ENCODE assay signal across 20 cellular contexts in the genomic region with DNA sequence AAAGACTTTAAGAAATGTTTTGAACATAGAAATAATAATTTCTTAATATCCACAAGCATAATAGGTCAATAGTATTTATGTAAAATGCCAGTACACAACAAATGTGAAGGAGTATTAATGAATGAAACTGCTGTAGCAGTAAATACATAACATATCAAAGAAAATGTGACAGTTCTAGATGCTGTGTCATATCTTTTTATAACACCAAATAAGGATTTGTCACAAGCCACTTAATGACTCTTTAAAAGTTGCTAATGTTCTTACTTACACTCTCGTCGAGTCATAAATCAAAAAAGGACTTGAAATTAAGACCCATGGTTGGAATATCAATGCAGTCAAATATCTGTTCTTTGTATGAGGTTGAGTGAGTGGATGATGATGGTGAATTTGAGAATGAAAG.
DNase-seq lines count a peak whose midpoint lies in the region; ATAC-seq, FAIRE-seq and TF ChIP-seq lines count a peak whose summit lies in the region.
"Had no signal": no experiment of that assay in that cellular context is flagged by ENCODE, and none has a peak within 500 bp of the region (broad histone marks: within the 10 kb centered on the region; RNA-seq: fewer than 3 reads in every experiment).

No MANE protein-coding gene starts in this region.

- H3K9me2 ChIP-seq in neural cell (ENCODE audit: insufficient read depth, low read length) = no peaks in the 10 kb centered on the region

- H3K36me3 ChIP-seq in cardiac muscle cell (no peaks in the 10 kb centered on the region), heart right ventricle (no peaks in the 10 kb centered on the region), neural cell (ENCODE audit: insufficient read depth, low read length) (no peaks in the 10 kb centered on the region)
- H3K36me3 ChIP-seq: BE2C had no signal

- FAIRE-seq in GM12891 (lab: Jason Lieb, UNC) = peak; percentile 47
- FAIRE-seq: A204.1, D721Med, G401.6, GM12892, GM18507, H54 had no signal

- peaks cover 9% of the 10 kb centered on the region for H3K79me2 ChIP-seq in neural cell (replicated peaks; ENCODE audit: insufficient read depth, low read length)

- CTCF ChIA-PET in CD4-positive, alpha-beta T cell (lab: Charles Lee) = interaction anchor here (0.9 to 2.8 kb wide), 9 partner anchors 16 to 156 kb away, joined by 3 to 13 read pairs (median 3); no protein-coding TSS in a partner anchor

- no peak overlapping the region for H3K4me3 Mint-ChIP-seq in CD4-positive, alpha-beta T cell
- H3K4me3 Mint-ChIP-seq: CD4-positive, CD25-positive, alpha-beta regulatory T cell; GM23338 had no signal

- H3F3A ChIP-seq in neural cell (ENCODE audit: insufficient read depth, low read length, poor library complexity, severe bottlenecking) = peaks cover 4% of the 10 kb centered on the region

- TF ChIP-seq RAD21 in neural cell (conservative IDR thresholded peaks at IDR 0.05) = no peak

- no peaks in the 10 kb centered on the region for H3K27me3 Mint-ChIP-seq in CD4-positive, alpha-beta T cell
- H3K27me3 Mint-ChIP-seq: CD4-positive, CD25-positive, alpha-beta regulatory T cell had no signal

- no peak overlapping the region for H2AFZ ChIP-seq in neural cell (ENCODE audit: low read depth, low read length)
- H2AFZ ChIP-seq: GM23338 had no signal

- H3K4me3 ChIP-seq in cardiac muscle cell (no peak overlapping the region), heart right ventricle (no peak overlapping the region), neural cell (ENCODE audit: low read length) (peak overlapping the region; percentile 12)
- H3K4me3 ChIP-seq: GM23338 had no signal

- ATAC-seq in heart right ventricle (no peak), left colon (no peak)
- ATAC-seq in CD4-positive, alpha-beta T cell (ENCODE audit: poor library complexity) = no peak
- ATAC-seq: GM23338 had no signal

- no peak overlapping the region for H3K4me2 ChIP-seq in neural cell (ENCODE audit: low read length)
- H3K4me2 ChIP-seq: GM23338 had no signal

- H3K27ac Mint-ChIP-seq in CD4-positive, alpha-beta T cell = peak overlapping the region; percentile 68
- H3K27ac Mint-ChIP-seq: GM23338 had no signal

- POLR2A ChIA-PET in CD4-positive, alpha-beta T cell (lab: Charles Lee) = interaction anchor here (0.7 to 7.9 kb wide), 15 partner anchors 22 to 155 kb away, joined by 3 to 96 read pairs (median 5); no protein-coding TSS in a partner anchor

- peak overlapping the region; percentile 93 for H3K27ac ChIP-seq in cardiac muscle cell
- peak overlapping the region in 5 of 10 donors; percentile 65 to 76 (median 70) for H3K27ac ChIP-seq in heart right ventricle
- H3K27ac ChIP-seq in CD4-positive, alpha-beta T cell (ENCODE audit: low read depth, low read length) = no peak overlapping the region
- peak overlapping the region; percentile 80 for H3K27ac ChIP-seq in neural cell (ENCODE audit: low read length)
- H3K27ac ChIP-seq: HL-60 had no signal

- DNase-seq in cardiac muscle cell (ENCODE audit: low read depth in 1 of 2, low spot score in 1 of 2) (no peak), heart right ventricle (no peak), GM12891 (ENCODE audit: insufficient read length, low spot score) (no peak), left colon (no peak)
- DNase-seq in CD4-positive, alpha-beta T cell = no peak
- DNase-seq: ACHN; BE2C; C1 segment of cervical spinal cord; Caco-2; CD4-positive, CD25-positive, alpha-beta regulatory T cell; HCEC 1CT had no signal

- TF ChIP-seq POLR2A in GM12891 (IDR thresholded peaks at IDR 0.05; ENCODE audit: low read depth, low read length) = no peak

- no peaks in the 10 kb centered on the region for H3K9me3 Mint-ChIP-seq in CD4-positive, alpha-beta T cell
- H3K9me3 Mint-ChIP-seq: CD4-positive, CD25-positive, alpha-beta regulatory T cell had no signal

- H3K9me3 ChIP-seq in cardiac muscle cell (ENCODE audit: low read depth) (no peaks in the 10 kb centered on the region), heart right ventricle (peaks cover 0 to 8% (median 0%) of the 10 kb centered on the region in 11 donors), neural cell (ENCODE audit: low read length) (no peaks in the 10 kb centered on the region)
- H3K9me3 ChIP-seq in CD4-positive, alpha-beta T cell (ENCODE audit: control insufficient read depth, low read length) = no peaks in the 10 kb centered on the region
- H3K9me3 ChIP-seq: BE2C, Caco-2 had no signal

- peak overlapping the region; percentile 2 for H3K9ac ChIP-seq in neural cell (ENCODE audit: low read length)

- TF ChIP-seq CTCF in cardiac muscle cell (IDR thresholded peaks at IDR 0.05; ENCODE audit: low read depth, low read length) = no peak
- no peak for TF ChIP-seq CTCF in heart right ventricle (IDR thresholded peaks at IDR 0.05)
- TF ChIP-seq CTCF in CD4-positive, alpha-beta T cell (IDR thresholded peaks at IDR 0.05) = no peak
- TF ChIP-seq CTCF in neural cell (IDR thresholded peaks at IDR 0.05; ENCODE audit: poor library complexity, severe bottlenecking) = no peak

- peaks cover 78% of the 10 kb centered on the region for H3K4me1 ChIP-seq in cardiac muscle cell (ENCODE audit: low read depth)
- peaks cover 0 to 76% (median 45%) of the 10 kb centered on the region in 9 donors for H3K4me1 ChIP-seq in heart right ventricle
- H3K4me1 ChIP-seq: BE2C, Caco-2 had no signal

- H3K27me3 ChIP-seq in cardiac muscle cell = no peaks in the 10 kb centered on the region
- no peaks in the 10 kb centered on the region for H3K27me3 ChIP-seq in heart right ventricle
- no peaks in the 10 kb centered on the region for H3K27me3 ChIP-seq in CD4-positive, alpha-beta T cell (ENCODE audit: control insufficient read depth, insufficient read depth, low read length)
- H3K27me3 ChIP-seq in neural cell (ENCODE audit: insufficient read depth, low read depth, low read length) = no peaks in the 10 kb centered on the region
- H3K27me3 ChIP-seq: BE2C had no signal

- peaks cover 44% of the 10 kb centered on the region for H3K4me1 Mint-ChIP-seq in CD4-positive, alpha-beta T cell (ENCODE audit: low read depth)

- no peaks in the 10 kb centered on the region for H4K20me1 ChIP-seq in neural cell (ENCODE audit: insufficient read depth)

- intact Hi-C loops in heart right ventricle (cut with DNase I) = loop anchor here in 2 of 10 donors (5.0 to 10.0 kb wide), 4 partner anchors 48 to 153 kb away; no protein-coding TSS in a partner anchor
- intact Hi-C loops in CD4-positive, alpha-beta T cell (cut with DNase I, micrococcal nuclease) = loop anchor here (5.0 to 10.0 kb wide), 2 partner anchors 33 to 361 kb away; no protein-coding TSS in a partner anchor
- intact Hi-C loops in left colon (cut with DNase I, micrococcal nuclease) = loop anchor here in 1 of 2 donors (10.0 kb wide), 1 partner anchor 151 kb away; no protein-coding TSS in a partner anchor

- no peak for TF ChIP-seq EP300 in neural cell (conservative IDR thresholded peaks at IDR 0.05; ENCODE audit: poor library complexity, severe bottlenecking)

- WGBS in heart right ventricle, 2 donors = 72 to 81% methylated on average over 2 of the region's 2 CpGs

- no peaks in the 10 kb centered on the region for H3K36me3 Mint-ChIP-seq in CD4-positive, alpha-beta T cell (ENCODE audit: low read depth)
- H3K36me3 Mint-ChIP-seq: CD4-positive, CD25-positive, alpha-beta regulatory T cell had no signal

TF ChIP-seq in GM12891, 5 proteins besides CTCF, POLR2A, EP300 and RAD21:
- TF ChIP-seq PAX5 (IDR thresholded peaks at IDR 0.05; ENCODE audit: insufficient read depth, low read length, severe bottlenecking) (no peak), POLR2AphosphoS5 (IDR thresholded peaks at IDR 0.05; ENCODE audit: low read depth, low read length) (no peak), SPI1 (IDR thresholded peaks at IDR 0.05; ENCODE audit: low read depth, low read length) (no peak), TAF1 (IDR thresholded peaks at IDR 0.05; ENCODE audit: low read depth, low read length) (no peak), POU2F2 (IDR thresholded peaks at IDR 0.05; ENCODE audit: low read depth, low read length) (no peak)

TF ChIP-seq in neural cell, 6 proteins besides CTCF, POLR2A, EP300 and RAD21:
- TF ChIP-seq SMC3 (conservative IDR thresholded peaks at IDR 0.05; ENCODE audit: poor library complexity) (no peak), POLR2AphosphoS5 (IDR thresholded peaks at IDR 0.05) (no peak), EZH2 (IDR thresholded peaks at IDR 0.05; ENCODE audit: borderline replicate concordance, insufficient read depth, low read length, poor library complexity, severe bottlenecking) (no peak), MXI1 (conservative IDR thresholded peaks at IDR 0.05; ENCODE audit: poor library complexity, severe bottlenecking) (no peak), TAF1 (IDR thresholded peaks at IDR 0.05; ENCODE audit: low read depth) (no peak)
- TF ChIP-seq, protein P1, sequence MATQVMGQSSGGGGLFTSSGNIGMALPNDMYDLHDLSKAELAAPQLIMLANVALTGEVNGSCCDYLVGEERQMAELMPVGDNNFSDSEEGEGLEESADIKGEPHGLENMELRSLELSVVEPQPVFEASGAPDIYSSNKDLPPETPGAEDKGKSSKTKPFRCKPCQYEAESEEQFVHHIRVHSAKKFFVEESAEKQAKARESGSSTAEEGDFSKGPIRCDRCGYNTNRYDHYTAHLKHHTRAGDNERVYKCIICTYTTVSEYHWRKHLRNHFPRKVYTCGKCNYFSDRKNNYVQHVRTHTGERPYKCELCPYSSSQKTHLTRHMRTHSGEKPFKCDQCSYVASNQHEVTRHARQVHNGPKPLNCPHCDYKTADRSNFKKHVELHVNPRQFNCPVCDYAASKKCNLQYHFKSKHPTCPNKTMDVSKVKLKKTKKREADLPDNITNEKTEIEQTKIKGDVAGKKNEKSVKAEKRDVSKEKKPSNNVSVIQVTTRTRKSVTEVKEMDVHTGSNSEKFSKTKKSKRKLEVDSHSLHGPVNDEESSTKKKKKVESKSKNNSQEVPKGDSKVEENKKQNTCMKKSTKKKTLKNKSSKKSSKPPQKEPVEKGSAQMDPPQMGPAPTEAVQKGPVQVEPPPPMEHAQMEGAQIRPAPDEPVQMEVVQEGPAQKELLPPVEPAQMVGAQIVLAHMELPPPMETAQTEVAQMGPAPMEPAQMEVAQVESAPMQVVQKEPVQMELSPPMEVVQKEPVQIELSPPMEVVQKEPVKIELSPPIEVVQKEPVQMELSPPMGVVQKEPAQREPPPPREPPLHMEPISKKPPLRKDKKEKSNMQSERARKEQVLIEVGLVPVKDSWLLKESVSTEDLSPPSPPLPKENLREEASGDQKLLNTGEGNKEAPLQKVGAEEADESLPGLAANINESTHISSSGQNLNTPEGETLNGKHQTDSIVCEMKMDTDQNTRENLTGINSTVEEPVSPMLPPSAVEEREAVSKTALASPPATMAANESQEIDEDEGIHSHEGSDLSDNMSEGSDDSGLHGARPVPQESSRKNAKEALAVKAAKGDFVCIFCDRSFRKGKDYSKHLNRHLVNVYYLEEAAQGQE (IDR thresholded peaks at IDR 0.05; ENCODE audit: borderline replicate concordance) = no peak
